In genomic region chr4:138196153-138196552, GRCh38 we compare ENCODE assay signal across 27 cellular contexts. TPM values are rescaled to one million over a fixed set of nuclear protein-coding genes. Genes with fewer than 3 reads are reported as not detected.
DNase-seq lines count a peak whose midpoint lies in the region; ATAC-seq, FAIRE-seq and TF ChIP-seq lines count a peak whose summit lies in the region.
"Had no signal": no experiment of that assay in that cellular context is flagged by ENCODE, and none has a peak within 500 bp of the region (broad histone marks: within the 10 kb centered on the region; RNA-seq: fewer than 3 reads in every experiment).

No MANE protein-coding gene starts in this region.

- intact Hi-C loops in HepG2 (cut with micrococcal nuclease; ENCODE audit: unreplicated experiment) (no loop called here), right lobe of liver (cut with DNase I) (no loop called here), Right ventricle myocardium superior (cut with DNase I) (no loop called here), left ventricle myocardium superior (cut with micrococcal nuclease) (no loop called here), thyroid gland (cut with DNase I) (no loop called here)

- no peak overlapping the region for H3K4me3 ChIP-seq in HepG2 (replicated peaks in 1 of 3; ENCODE audit: insufficient read depth in 1 of 3, low read depth in 2 of 3, low read length in 3 of 3)
- H3K4me3 ChIP-seq in right lobe of liver: no peak overlapping the region
- H3K4me3 ChIP-seq in thyroid gland (replicated peaks in 1 of 3): no peak overlapping the region
- H3K4me3 ChIP-seq: BLaER1 treated with 17β-estradiol and CSF1 and Interleukin-3, amounts not matched to agents 10 nM and 100 nM had no signal

- H3K4me1 ChIP-seq in HepG2 (ENCODE audit: insufficient read depth, low read length) (peaks cover 43% of the 10 kb centered on the region), right lobe of liver (peaks cover 0 to 6% (median 0%) of the 10 kb centered on the region in 4 donors), thyroid gland (peaks cover 23 to 24% of the 10 kb centered on the region in 2 donors)

- H3K9ac ChIP-seq in HepG2 (ENCODE audit: insufficient read depth, low read depth, low read length): no peak overlapping the region
- H3K9ac ChIP-seq: BLaER1 treated with 17β-estradiol and CSF1 and Interleukin-3, amounts not matched to agents 10 nM and 100 nM; KMS-11; SK-N-SH had no signal

- H3K36me3 ChIP-seq in HepG2 (replicated peaks in 1 of 2; ENCODE audit: control insufficient read depth in 1 of 2, insufficient read depth in 2 of 2, low read length in 2 of 2) (peaks cover 0 to 17% of the 10 kb centered on the region in 2 experiments; a peak in 3 of 5 replicates), right lobe of liver (no peaks in the 10 kb centered on the region), thyroid gland (no peaks in the 10 kb centered on the region)
- H3K36me3 ChIP-seq: BLaER1 treated with 17β-estradiol and CSF1 and Interleukin-3, amounts not matched to agents 10 nM and 100 nM had no signal

- ATAC-seq in HepG2: no peak
- no peak for ATAC-seq in right lobe of liver
- ATAC-seq in Right ventricle myocardium superior (ENCODE audit: poor library complexity): peak; percentile 83
- ATAC-seq in left ventricle myocardium superior: peak; percentile 93

- DNase-seq in HepG2 (ENCODE audit: low spot score) (no peak), right lobe of liver (no peak), Right ventricle myocardium superior (no peak), left ventricle myocardium superior (peak; percentile 15), thyroid gland (peak in 1 of 2 donors; percentile 27), NOMO-1 treated with DMSO at 0.1 percent for 48 hours (lab: John Stamatoyannopoulos, UW; ENCODE audit: unreplicated experiment) (no peak), cortex of kidney (lab: John Stamatoyannopoulos, UW) (no peak), epidermal melanocyte (ENCODE audit: insufficient read length, low spot score) (no peak)
- DNase-seq: 8988T; AML-193; CD4-positive, alpha-beta T cell; DMS53; GOT3; HCEC 1CT; IMR-90; NCI-H1048; NCI-H1417; NCI-H1694 treated with DMSO at 0.1 percent for 48 hours; NCI-H2081; NCI-H2227 treated with DMSO at 0.1 percent for 48 hours; NCI-H526 treated with DMSO at 0.1 percent for 48 hours; SIG-M5; SK-N-SH had no signal

- TF ChIP-seq POLR2A in HepG2 (IDR thresholded peaks at IDR 0.05; ENCODE audit: insufficient read depth in 1 of 2, low read depth in 2 of 2, low read length in 2 of 2) (no peak), right lobe of liver (IDR thresholded peaks at IDR 0.05) (no peak), thyroid gland (IDR thresholded peaks at IDR 0.05) (no peak)

- no peak for FAIRE-seq in HepG2 (lab: Jason Lieb, UNC)
- FAIRE-seq: G401.6 had no signal

- no peaks in the 10 kb centered on the region for H3K27me3 ChIP-seq in HepG2 (ENCODE audit: control insufficient read depth in 1 of 2, insufficient read depth in 2 of 2, low read length in 2 of 2)
- H3K27me3 ChIP-seq in right lobe of liver: no peaks in the 10 kb centered on the region
- no peaks in the 10 kb centered on the region for H3K27me3 ChIP-seq in thyroid gland
- H3K27me3 ChIP-seq: BLaER1 treated with 17β-estradiol and CSF1 and Interleukin-3, amounts not matched to agents 10 nM and 100 nM had no signal

- H3K79me2 ChIP-seq in HepG2 (ENCODE audit: insufficient read depth, low read length): no peaks in the 10 kb centered on the region

- TF ChIP-seq EP300 in HepG2 (IDR thresholded peaks at IDR 0.05; ENCODE audit: low read depth in 2 of 2, low read length in 2 of 2) (no peak), HepG2 (CRISPR knock-in tag; IDR thresholded peaks at IDR 0.05; ENCODE audit: borderline replicate concordance) (no peak)

- TF ChIP-seq CTCF in HepG2 (CRISPR knock-in tag; IDR thresholded peaks at IDR 0.05) (no peak), right lobe of liver (IDR thresholded peaks at IDR 0.05) (no peak), thyroid gland (IDR thresholded peaks at IDR 0.05) (no peak)

- no peaks in the 10 kb centered on the region for H4K20me1 ChIP-seq in HepG2 (ENCODE audit: insufficient read depth, low read length)
- H4K20me1 ChIP-seq: BLaER1 treated with 17β-estradiol and CSF1 and Interleukin-3, amounts not matched to agents 10 nM and 100 nM had no signal

- H3K4me2 ChIP-seq in HepG2 (ENCODE audit: low read depth, low read length): no peak overlapping the region
- H3K4me2 ChIP-seq: BLaER1 treated with 17β-estradiol and CSF1 and Interleukin-3, amounts not matched to agents 10 nM and 100 nM; KMS-11; SK-N-SH had no signal

- WGBS in HepG2 (ENCODE audit: low lambda C conversion rate): 82% methylated on average over 3 of the region's 3 CpGs
- WGBS in right lobe of liver (ENCODE audit: insufficient coverage, low coverage, low lambda C conversion rate, missing lambda C conversion rate): 88% methylated on average over 3 of the region's 3 CpGs
- 49 to 51% methylated on average over 3 of the region's 3 CpGs for WGBS in thyroid gland, 2 donors

- BruUV-seq in HepG2 (replicated peaks; lab: Mats Ljungman, UMichigan): no TSS peak

- H2AFZ ChIP-seq in HepG2 (ENCODE audit: low read length): no peak overlapping the region

- CTCF ChIA-PET in HepG2 (lab: Yijun Ruan, JAX; ENCODE audit: low intra/inter-chr PET ratio, low total read pairs): no interaction called here

- H3K27ac ChIP-seq in HepG2 (ENCODE audit: extremely low read length, insufficient read depth, low read length): no peak overlapping the region
- H3K27ac ChIP-seq in right lobe of liver: no peak overlapping the region
- H3K27ac ChIP-seq in thyroid gland: peak overlapping the region; percentile 21 to 57 (median 30)
- H3K27ac ChIP-seq: BLaER1 treated with 17β-estradiol and CSF1 and Interleukin-3, amounts not matched to agents 10 nM and 100 nM; KMS-11; RWPE1 had no signal

- no peak for TF ChIP-seq RAD21 in HepG2 (CRISPR knock-in tag; IDR thresholded peaks at IDR 0.05)

- H3K9me3 ChIP-seq in HepG2 (ENCODE audit: low read length) (no peaks in the 10 kb centered on the region), right lobe of liver (no peaks in the 10 kb centered on the region), thyroid gland (no peaks in the 10 kb centered on the region)
- H3K9me3 ChIP-seq: BLaER1 treated with 17β-estradiol and CSF1 and Interleukin-3, amounts not matched to agents 10 nM and 100 nM; SK-N-SH had no signal

- POLR2A ChIA-PET in HepG2 (lab: Yijun Ruan, JAX): no interaction called here

- in situ Hi-C loops in HepG2 (cut with HindIII; ENCODE audit: extremely low pct_ligation_motif_present, low pct_unique_long_range_greater_than_20kb): no loop called here

TF ChIP-seq in HepG2, 621 proteins besides CTCF, POLR2A, EP300 and RAD21:
- peak; percentile 23; the same call in 1 of the 2 replicates for TF ChIP-seq POLR2G (IDR thresholded peaks at IDR 0.05; ENCODE audit: low read depth, low read length)
- TF ChIP-seq HBP1 (CRISPR knock-in tag; IDR thresholded peaks at IDR 0.05; ENCODE audit: low read depth): no peak

RNA-seq across cellular contexts. Expression of gene SLC7A11, which starts 46.0 kb away (rescaled TPM):
- total RNA-seq in HepG2 (2016; rRNA removed; fragmentation: Illumina TruSeq; extraction: Trizol) (11.9 and 15.7 TPM in 2 replicates), right lobe of liver (1 to 10 TPM in 2 of 6 experiments, under 1 TPM in 3, not detected in 1; 0.02 to 1.8 (median 0.35) TPM), Right ventricle myocardium superior (0.08 TPM), left ventricle myocardium superior (0.20 TPM), thyroid gland (10 to 100 TPM in 1 of 4 donors, 1 to 10 TPM in 3; 6.2 to 39.8 (median 8.8) TPM)
- 1.5 and 2.6 TPM in 2 replicates for total RNA-seq in HepG2 (2016; cell fraction: cytosol; rRNA removed; fragmentation: Illumina TruSeq; extraction: Trizol; ENCODE audit: low read depth)
- total RNA-seq in HepG2 (2016; cell fraction: insoluble cytoplasmic fraction; rRNA removed; fragmentation: Illumina TruSeq; extraction: Trizol): 13.1 and 14.5 TPM in 2 replicates
- 4.0 and 5.0 TPM in 2 replicates for total RNA-seq in HepG2 (2016; cell fraction: membrane; rRNA removed; fragmentation: Illumina TruSeq; extraction: Trizol)
- total RNA-seq in HepG2 (2016; cell fraction: nucleus; rRNA removed; fragmentation: Illumina TruSeq; extraction: Trizol): 21.1 and 22.8 TPM in 2 replicates
- 15.9 and 17.5 TPM in 2 replicates for polyA plus RNA-seq in HepG2 (2011; rRNA removed)
- polyA plus RNA-seq in HepG2 (2011; cell fraction: cytosol; rRNA removed): 5.6 and 9.4 TPM in 2 replicates
- polyA plus RNA-seq in HepG2 (2011; cell fraction: nucleus; rRNA removed): 9.2 and 14.7 TPM in 2 replicates
- polyA plus RNA-seq in HepG2 (2012): 20.4 and 31.0 TPM in 2 replicates
- polyA plus RNA-seq in HepG2 (2016; cell fraction: cytosol; fragmentation: Illumina TruSeq; extraction: Trizol; ENCODE audit: low read depth): 0.35 and 0.42 TPM in 2 replicates
- 5.6 and 6.9 TPM in 2 replicates for polyA plus RNA-seq in HepG2 (2016; cell fraction: insoluble cytoplasmic fraction; fragmentation: Illumina TruSeq; extraction: Trizol; ENCODE audit: low read depth)
- 0.86 and 0.94 TPM in 2 replicates for polyA plus RNA-seq in HepG2 (2016; cell fraction: membrane; fragmentation: Illumina TruSeq; extraction: Trizol; ENCODE audit: low read depth)
- 16.0 and 16.6 TPM in 2 replicates for polyA plus RNA-seq in HepG2 (2016; cell fraction: nucleus; fragmentation: Illumina TruSeq; extraction: Trizol; ENCODE audit: insufficient read depth, low read depth)
- polyA minus RNA-seq in HepG2 (2011; rRNA and poly(A)+ RNA removed; ENCODE audit: low replicate concordance): 95.4 and 149 TPM in 2 replicates
- 28.0 and 41.2 TPM in 2 replicates for polyA minus RNA-seq in HepG2 (2011; cell fraction: cytosol; rRNA and poly(A)+ RNA removed)
- polyA minus RNA-seq in HepG2 (2011; cell fraction: nucleus; rRNA and poly(A)+ RNA removed): 82.7 and 97.5 TPM in 2 replicates

Comparison
In these comparisons a context has a peak if more than half of its experiments do, and no peak if none do; other contexts are left out.
1. ATAC-seq: peak in Right ventricle myocardium superior (single experiment) and left ventricle myocardium superior (single experiment); none in HepG2 (single experiment) and right lobe of liver (0 of 4).
2. H3K27ac ChIP-seq: peak in thyroid gland (3 of 3); none in HepG2 (single experiment) and right lobe of liver (0 of 3).